Comparison of ENCODE assay signal across 18 cellular contexts in genomic region chr2:105836840-105837692, GRCh38.
A peak's percentile ranks its signal among the peaks of the same experiment; 100 is the strongest.
DNase-seq lines count a peak whose midpoint lies in the region; ATAC-seq and TF ChIP-seq lines count a peak whose summit lies in the region.
"Had no signal": no experiment of that assay in that cellular context is flagged by ENCODE, and none has a peak within 500 bp of the region (broad histone marks: within the 10 kb centered on the region; RNA-seq: fewer than 3 reads in every experiment).

No MANE protein-coding gene starts in this region.

- no peaks in the 10 kb centered on the region for H3F3A ChIP-seq in neural progenitor cell (ENCODE audit: low read depth)

- no peak overlapping the region for H4K8ac ChIP-seq in H9 (replicated peaks; ENCODE audit: insufficient read length, low read depth, low read length)

- H2BK12ac ChIP-seq in H9 (ENCODE audit: insufficient read length, low read depth, low read length) = no peak overlapping the region

- H4K91ac ChIP-seq in H9 (ENCODE audit: insufficient read length, low read depth, low read length) = no peak overlapping the region

- H3K23ac ChIP-seq in H9 (ENCODE audit: insufficient read length, low read depth, low read length) = no peak overlapping the region

- no CpG with 5 or more reads among the region's 5 CpGs for WGBS in H9 (ENCODE audit: extremely low coverage, insufficient read length, low lambda C conversion rate)
- WGBS in lower leg skin, 2 donors = 90 to 93% methylated on average over 5 of the region's 5 CpGs

- no peaks in the 10 kb centered on the region for H3K27me3 ChIP-seq in naive thymus-derived CD4-positive, alpha-beta T cell (ENCODE audit: control insufficient read depth in 2 of 2, insufficient read depth in 2 of 2, low read length in 2 of 2)
- H3K27me3 ChIP-seq in H9 (ENCODE audit: insufficient read depth, low read length) (no peaks in the 10 kb centered on the region), neural progenitor cell (no peaks in the 10 kb centered on the region)
- H3K27me3 ChIP-seq: brain microvascular endothelial cell, tibial artery had no signal

- H3K9me3 Mint-ChIP-seq in activated CD4-positive, alpha-beta T cell treated with anti-CD3 and anti-CD28 coated beads, Interleukin-2, amount 10 ng/mL, durations not matched to agents 7 days and 5 days = peaks cover 34% of the 10 kb centered on the region
- peaks cover 36% of the 10 kb centered on the region for H3K9me3 Mint-ChIP-seq in activated T-helper 1 cell treated with anti-CD3 and anti-CD28 coated beads, Interleukin-12 subunit alpha, Interleukin-12 subunit beta, Interleukin-2, Interleukin-4 antibody, amounts not matched to agents 30 ng/mL and 10 ng/mL and 1 ng/mL, durations not matched to agents 14 hours and 24 hours and 36 hours
- peaks cover 11 to 59% (median 45%) of the 10 kb centered on the region in 11 donors for H3K9me3 Mint-ChIP-seq in naive thymus-derived CD4-positive, alpha-beta T cell
- H3K9me3 Mint-ChIP-seq in H9 (peaks cover 6 to 38% of the 10 kb centered on the region in 2 experiments), neural progenitor cell (peaks cover 59% of the 10 kb centered on the region)

- TF ChIP-seq CTCF in H9 (conservative IDR thresholded peaks at IDR 0.05) (no peak), lower leg skin (IDR thresholded peaks at IDR 0.05) (no peak), neural progenitor cell (IDR thresholded peaks at IDR 0.05) (no peak)

- H3K18ac ChIP-seq in H9 (ENCODE audit: insufficient read length, low read depth, low read length) = no peak overlapping the region

- H2BK120ac ChIP-seq in H9 (ENCODE audit: low read depth, low read length, poor library complexity, severe bottlenecking) = no peak overlapping the region

- CTCF ChIA-PET in activated CD4-positive, alpha-beta T cell treated with anti-CD3 and anti-CD28 coated beads, Interleukin-2, amount 10 ng/mL, durations not matched to agents 7 days and 5 days (lab: Charles Lee) = interaction anchor here (0.5 to 1.6 kb wide), 7 partner anchors 11 to 115 kb away, joined by 3 to 9 read pairs (median 3); no protein-coding TSS in a partner anchor
- CTCF ChIA-PET in naive thymus-derived CD4-positive, alpha-beta T cell (lab: Charles Lee) = no interaction called here

- peak overlapping the region; percentile 1 for H3K4me3 Mint-ChIP-seq in activated CD4-positive, alpha-beta T cell treated with anti-CD3 and anti-CD28 coated beads, Interleukin-2, amount 10 ng/mL, durations not matched to agents 7 days and 5 days
- H3K4me3 Mint-ChIP-seq in activated T-helper 1 cell treated with anti-CD3 and anti-CD28 coated beads, Interleukin-12 subunit alpha, Interleukin-12 subunit beta, Interleukin-2, Interleukin-4 antibody, amounts not matched to agents 30 ng/mL and 10 ng/mL and 1 ng/mL, durations not matched to agents 14 hours and 24 hours and 36 hours = peak overlapping the region; percentile 44
- peak overlapping the region; percentile 9 to 71 (median 40) for H3K4me3 Mint-ChIP-seq in naive thymus-derived CD4-positive, alpha-beta T cell
- H3K4me3 Mint-ChIP-seq in H9 (no peak overlapping the region), neural progenitor cell (no peak overlapping the region)

- POLR2A ChIA-PET in activated CD4-positive, alpha-beta T cell treated with anti-CD3 and anti-CD28 coated beads, Interleukin-2, amount 10 ng/mL, durations not matched to agents 7 days and 5 days (lab: Charles Lee) = no interaction called here
- POLR2A ChIA-PET in naive thymus-derived CD4-positive, alpha-beta T cell (lab: Charles Lee) = interaction anchor here (0.6 to 1.3 kb wide), 4 partner anchors 11 to 39 kb away, joined by 3 to 4 read pairs (median 3); no protein-coding TSS in a partner anchor

- H2AFZ ChIP-seq in H9 (ENCODE audit: low read length) (no peak overlapping the region), neural progenitor cell (replicated peaks) (no peak overlapping the region)

- peaks cover 62 to 65% of the 10 kb centered on the region in 2 donors for H3K4me1 ChIP-seq in naive thymus-derived CD4-positive, alpha-beta T cell (ENCODE audit: control insufficient read depth in 2 of 2, insufficient read depth in 2 of 2, low read length in 2 of 2)
- H3K4me1 ChIP-seq in H9 (ENCODE audit: insufficient read depth, low read length) (peaks cover 6% of the 10 kb centered on the region; the same call in 1 of the 2 replicates), neural progenitor cell (peaks cover 7% of the 10 kb centered on the region)
- H3K4me1 ChIP-seq: A549 had no signal

- H2BK20ac ChIP-seq in H9 (ENCODE audit: low read depth, low read length, poor library complexity, severe bottlenecking) = no peak overlapping the region

- no peak overlapping the region for H3K14ac ChIP-seq in H9 (ENCODE audit: insufficient read depth, low read length)

- H3K27me3 Mint-ChIP-seq in activated CD4-positive, alpha-beta T cell treated with anti-CD3 and anti-CD28 coated beads, Interleukin-2, amount 10 ng/mL, durations not matched to agents 7 days and 5 days = no peaks in the 10 kb centered on the region
- H3K27me3 Mint-ChIP-seq in activated T-helper 1 cell treated with anti-CD3 and anti-CD28 coated beads, Interleukin-12 subunit alpha, Interleukin-12 subunit beta, Interleukin-2, Interleukin-4 antibody, amounts not matched to agents 30 ng/mL and 10 ng/mL and 1 ng/mL, durations not matched to agents 14 hours and 24 hours and 36 hours (ENCODE audit: insufficient read depth) = no peaks in the 10 kb centered on the region
- H3K27me3 Mint-ChIP-seq in naive thymus-derived CD4-positive, alpha-beta T cell = no peaks in the 10 kb centered on the region
- H3K27me3 Mint-ChIP-seq in H9 (ENCODE audit: low read depth) (no peaks in the 10 kb centered on the region), neural progenitor cell (ENCODE audit: insufficient read depth, low read depth) (peaks cover 2% of the 10 kb centered on the region)

- no peaks in the 10 kb centered on the region for H4K20me1 ChIP-seq in H9 (ENCODE audit: control insufficient read depth, insufficient read depth, insufficient read length)
- peaks cover 28% of the 10 kb centered on the region for H4K20me1 ChIP-seq in neural progenitor cell (ENCODE audit: low read depth)

- DNase-seq in activated CD4-positive, alpha-beta T cell treated with anti-CD3 and anti-CD28 coated beads, Interleukin-2, amount 10 ng/mL, durations not matched to agents 7 days and 5 days = no peak
- DNase-seq in activated CD4-positive, alpha-beta T cell treated with anti-CD3 and anti-CD28 coated beads, Interleukin-2, amount 50 U/mL, for 1 hour = no peak
- DNase-seq in activated T-helper 1 cell treated with anti-CD3 and anti-CD28 coated beads, Interleukin-12 subunit alpha, Interleukin-12 subunit beta, Interleukin-2, Interleukin-4 antibody, amounts not matched to agents 30 ng/mL and 10 ng/mL and 1 ng/mL, durations not matched to agents 14 hours and 24 hours and 36 hours (ENCODE audit: low spot score) = no peak
- DNase-seq in naive thymus-derived CD4-positive, alpha-beta T cell = no peak
- DNase-seq in H9 (no peak), lower leg skin (ENCODE audit: low spot score in 2 of 2) (no peak), neural progenitor cell (ENCODE audit: low spot score) (no peak)
- DNase-seq: activated effector memory CD4-positive, alpha-beta T cell treated with Interleukin-2 at 50 U/mL for 16 hours; brain microvascular endothelial cell; EL; NCI-H2029 treated with DMSO at 0.1 percent for 48 hours; NCI-H524; SK-N-SH; tibial artery had no signal

- no peak for TF ChIP-seq POLR2A in lower leg skin (IDR thresholded peaks at IDR 0.05)

- no peak overlapping the region for H2AK5ac ChIP-seq in H9 (ENCODE audit: insufficient read length, low read length)

- peaks cover 12% of the 10 kb centered on the region; the same call in 1 of the 2 replicates for H3K79me2 ChIP-seq in H9 (ENCODE audit: insufficient read depth, low read length)
- H3K79me2 ChIP-seq in neural progenitor cell (ENCODE audit: low read depth) = peaks cover 82% of the 10 kb centered on the region

- H3T11ph ChIP-seq in H9 (ENCODE audit: low read length) = no peak overlapping the region

- H3K36me3 Mint-ChIP-seq in activated CD4-positive, alpha-beta T cell treated with anti-CD3 and anti-CD28 coated beads, Interleukin-2, amount 10 ng/mL, durations not matched to agents 7 days and 5 days (ENCODE audit: low read depth) = peaks cover 80% of the 10 kb centered on the region
- peaks cover 57% of the 10 kb centered on the region for H3K36me3 Mint-ChIP-seq in activated T-helper 1 cell treated with anti-CD3 and anti-CD28 coated beads, Interleukin-12 subunit alpha, Interleukin-12 subunit beta, Interleukin-2, Interleukin-4 antibody, amounts not matched to agents 30 ng/mL and 10 ng/mL and 1 ng/mL, durations not matched to agents 14 hours and 24 hours and 36 hours (ENCODE audit: low read depth)
- H3K36me3 Mint-ChIP-seq in naive thymus-derived CD4-positive, alpha-beta T cell = peaks cover 14 to 80% (median 75%) of the 10 kb centered on the region in 5 donors
- H3K36me3 Mint-ChIP-seq in H9 (ENCODE audit: insufficient read depth in 1 of 3, low read depth in 3 of 3) = peaks cover 5 to 20% (median 17%) of the 10 kb centered on the region in 3 experiments
- H3K36me3 Mint-ChIP-seq in neural progenitor cell = peaks cover 47% of the 10 kb centered on the region

- H3K27ac Mint-ChIP-seq in activated CD4-positive, alpha-beta T cell treated with anti-CD3 and anti-CD28 coated beads, Interleukin-2, amount 10 ng/mL, durations not matched to agents 7 days and 5 days = peak overlapping the region; percentile 77
- peak overlapping the region; percentile 61 for H3K27ac Mint-ChIP-seq in activated T-helper 1 cell treated with anti-CD3 and anti-CD28 coated beads, Interleukin-12 subunit alpha, Interleukin-12 subunit beta, Interleukin-2, Interleukin-4 antibody, amounts not matched to agents 30 ng/mL and 10 ng/mL and 1 ng/mL, durations not matched to agents 14 hours and 24 hours and 36 hours
- H3K27ac Mint-ChIP-seq in naive thymus-derived CD4-positive, alpha-beta T cell = peak overlapping the region; percentile 63 to 92 (median 80)
- H3K27ac Mint-ChIP-seq in H9 = no peak overlapping the region; a peak in 1 of 7 replicates
- no peak overlapping the region for H3K27ac Mint-ChIP-seq in neural progenitor cell

- H3K4me2 ChIP-seq in H9 (ENCODE audit: insufficient read depth, insufficient read length, low read length) (no peak overlapping the region), neural progenitor cell (no peak overlapping the region)
- H3K4me2 ChIP-seq: A549, SK-N-SH, smooth muscle cell had no signal

- no peak overlapping the region for H3K4ac ChIP-seq in H9 (ENCODE audit: low read depth, low read length)

- no peak overlapping the region for H4K5ac ChIP-seq in H9 (ENCODE audit: insufficient read length, low read depth, low read length)

- H3K4me3 ChIP-seq in naive thymus-derived CD4-positive, alpha-beta T cell (ENCODE audit: low read length) = peak overlapping the region; percentile 12
- no peak overlapping the region for H3K4me3 ChIP-seq in lower leg skin (ENCODE audit: low read depth, poor library complexity, severe bottlenecking)
- H3K4me3 ChIP-seq in neural progenitor cell = no peak overlapping the region
- H3K4me3 ChIP-seq: A549, smooth muscle cell, tibial artery had no signal

- H3K79me1 ChIP-seq in H9 (ENCODE audit: insufficient read depth, low read depth, low read length, poor library complexity, severe bottlenecking) = peaks cover 9% of the 10 kb centered on the region

- H3K27ac ChIP-seq in naive thymus-derived CD4-positive, alpha-beta T cell (ENCODE audit: low read depth, low read length) = peak overlapping the region; percentile 4
- H3K27ac ChIP-seq in H9 (ENCODE audit: insufficient read length, low read depth, low read length) (no peak overlapping the region), neural progenitor cell (no peak overlapping the region)
- H3K27ac ChIP-seq: A549, brain microvascular endothelial cell, tibial artery had no signal

- H2BK5ac ChIP-seq in H9 (ENCODE audit: insufficient read length, low read length) = no peak overlapping the region

- ATAC-seq in GM19351 (IDR thresholded peaks at IDR 0.05; ENCODE audit: unreplicated experiment) = peak; percentile 42
- ATAC-seq in naive thymus-derived CD4-positive, alpha-beta T cell = peak; percentile 34
- ATAC-seq: A549, Panc1 had no signal

- intact Hi-C loops in activated T-helper 1 cell treated with anti-CD3 and anti-CD28 coated beads, Interleukin-12 subunit alpha, Interleukin-12 subunit beta, Interleukin-2, Interleukin-4 antibody, amounts not matched to agents 30 ng/mL and 10 ng/mL and 1 ng/mL, durations not matched to agents 14 hours and 24 hours and 36 hours (cut with micrococcal nuclease) = loop anchor here (1.0 to 2.0 kb wide), 6 partner anchors 19 to 248 kb away; no protein-coding TSS in a partner anchor
- intact Hi-C loops in naive thymus-derived CD4-positive, alpha-beta T cell (cut with micrococcal nuclease) = loop anchor here in 1 of 2 donors (5.0 kb wide), 1 partner anchor 90 kb away; no protein-coding TSS in a partner anchor
- intact Hi-C loops in lower leg skin (cut with DNase I; ENCODE audit: low total_unique reads) = no loop called here

- H3K9ac ChIP-seq in H9 (ENCODE audit: extremely low read depth, insufficient read length, low read length) (no peak overlapping the region), neural progenitor cell (no peak overlapping the region)
- H3K9ac ChIP-seq: SK-N-SH had no signal

- peaks cover 0 to 49% (median 3%) of the 10 kb centered on the region in 3 experiments for H3K9me3 ChIP-seq in naive thymus-derived CD4-positive, alpha-beta T cell (ENCODE audit: control insufficient read depth in 2 of 3, low read length in 3 of 3)
- H3K9me3 ChIP-seq in H9 (ENCODE audit: control insufficient read depth, low read depth, low read length) (no peaks in the 10 kb centered on the region), neural progenitor cell (ENCODE audit: low read depth) (peaks cover 7% of the 10 kb centered on the region)

- H2BK15ac ChIP-seq in H9 (ENCODE audit: low read depth, low read length) = no peak overlapping the region

- peaks cover 0 to 6% (median 0%) of the 10 kb centered on the region in 3 experiments for H3K36me3 ChIP-seq in naive thymus-derived CD4-positive, alpha-beta T cell (ENCODE audit: control insufficient read depth in 2 of 3, insufficient read depth in 3 of 3, low read length in 3 of 3)
- H3K36me3 ChIP-seq in neural progenitor cell = no peaks in the 10 kb centered on the region
- H3K36me3 ChIP-seq: brain microvascular endothelial cell, tibial artery had no signal

- peaks cover 84% of the 10 kb centered on the region for H3K4me1 Mint-ChIP-seq in activated CD4-positive, alpha-beta T cell treated with anti-CD3 and anti-CD28 coated beads, Interleukin-2, amount 10 ng/mL, durations not matched to agents 7 days and 5 days
- peaks cover 89% of the 10 kb centered on the region for H3K4me1 Mint-ChIP-seq in activated T-helper 1 cell treated with anti-CD3 and anti-CD28 coated beads, Interleukin-12 subunit alpha, Interleukin-12 subunit beta, Interleukin-2, Interleukin-4 antibody, amounts not matched to agents 30 ng/mL and 10 ng/mL and 1 ng/mL, durations not matched to agents 14 hours and 24 hours and 36 hours (ENCODE audit: low read depth)
- peaks cover 57 to 96% (median 88%) of the 10 kb centered on the region in 7 donors for H3K4me1 Mint-ChIP-seq in naive thymus-derived CD4-positive, alpha-beta T cell
- peaks cover 53 to 62% of the 10 kb centered on the region in 2 experiments for H3K4me1 Mint-ChIP-seq in H9
- peaks cover 5% of the 10 kb centered on the region for H3K4me1 Mint-ChIP-seq in neural progenitor cell

- H3K56ac ChIP-seq in H9 (ENCODE audit: insufficient read length, low read depth, low read length) = no peak overlapping the region

- H3K23me2 ChIP-seq in H9 (ENCODE audit: insufficient read length, low read depth, low read length, poor library complexity, severe bottlenecking) = no peaks in the 10 kb centered on the region

Comparison
In these comparisons a context has a peak if more than half of its experiments do, and no peak if none do; other contexts are left out.
1. H3K27ac Mint-ChIP-seq: peak in activated CD4-positive, alpha-beta T cell treated with anti-CD3 and anti-CD28 coated beads, Interleukin-2, amount 10 ng/mL, durations not matched to agents 7 days and 5 days (single experiment), activated T-helper 1 cell treated with anti-CD3 and anti-CD28 coated beads, Interleukin-12 subunit alpha, Interleukin-12 subunit beta, Interleukin-2, Interleukin-4 antibody, amounts not matched to agents 30 ng/mL and 10 ng/mL and 1 ng/mL, durations not matched to agents 14 hours and 24 hours and 36 hours (single experiment) and naive thymus-derived CD4-positive, alpha-beta T cell (9 of 9); none in H9 (0 of 3) and neural progenitor cell (single experiment).
2. H3K4me3 Mint-ChIP-seq: peak in activated CD4-positive, alpha-beta T cell treated with anti-CD3 and anti-CD28 coated beads, Interleukin-2, amount 10 ng/mL, durations not matched to agents 7 days and 5 days (single experiment), activated T-helper 1 cell treated with anti-CD3 and anti-CD28 coated beads, Interleukin-12 subunit alpha, Interleukin-12 subunit beta, Interleukin-2, Interleukin-4 antibody, amounts not matched to agents 30 ng/mL and 10 ng/mL and 1 ng/mL, durations not matched to agents 14 hours and 24 hours and 36 hours (single experiment) and naive thymus-derived CD4-positive, alpha-beta T cell (10 of 10); none in H9 (0 of 2) and neural progenitor cell (single experiment).